Comparison of ENCODE assay signal across 16 cellular contexts in the genomic region with DNA sequence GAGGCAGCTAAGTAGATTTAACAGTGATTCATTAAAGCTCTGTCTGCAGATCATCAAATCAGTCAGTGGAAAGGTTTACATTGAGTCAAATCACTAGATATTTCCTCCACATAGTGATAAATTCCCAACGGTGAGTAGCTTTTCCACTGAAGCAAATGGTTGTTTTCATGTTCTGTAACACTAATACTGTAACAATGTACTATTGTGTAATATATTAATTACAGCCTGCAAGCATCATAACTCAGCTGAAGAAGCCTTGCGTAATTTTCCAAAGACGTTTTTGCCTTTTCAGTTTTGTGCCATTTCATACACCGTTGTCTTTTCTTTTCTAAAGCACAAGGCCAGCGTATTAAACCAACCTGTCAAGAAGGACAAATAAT. TPM values are rescaled to one million over a fixed set of nuclear protein-coding genes. Genes with fewer than 3 reads are reported as not detected.
DNase-seq lines count a peak whose midpoint lies in the region; ATAC-seq, FAIRE-seq and TF ChIP-seq lines count a peak whose summit lies in the region.
"Had no signal": no experiment of that assay in that cellular context is flagged by ENCODE, and none has a peak within 500 bp of the region (broad histone marks: within the 10 kb centered on the region; RNA-seq: fewer than 3 reads in every experiment).

No MANE protein-coding gene starts in this region.

- 14 to 18% methylated on average over 5 of the region's 5 CpGs for WGBS in body of pancreas, 2 donors

- peak; percentile 61 for DNase-seq in HS-5 (ENCODE audit: low read depth)
- DNase-seq in body of pancreas: no peak
- no peak for DNase-seq in left lobe of liver (ENCODE audit: low spot score)
- DNase-seq in hepatic stellate cell (ENCODE audit: low spot score): no peak
- DNase-seq: activated CD4-positive, CD25-positive, alpha-beta regulatory T cell; BE2C; DND-41; NCI-H1436; stimulated activated CD4-positive, alpha-beta T cell treated with anti-CD3 and anti-CD28 coated beads, Interleukin-15, amount 100 ng/mL, for 24 hours had no signal

- FAIRE-seq in islet of Langerhans (lab: Jason Lieb, UNC): peak; percentile 85

- no peak overlapping the region for H2AFZ ChIP-seq in ACC112 (ENCODE audit: low read length, unreplicated experiment)

- H3K4me3 ChIP-seq in ACC112 (ENCODE audit: low read depth, low read length) (peak overlapping the region; percentile 31; the same call in 1 of the 2 replicates), body of pancreas (no peak overlapping the region)
- H3K4me3 ChIP-seq: HAP-1, heart left ventricle, SK-N-MC had no signal

- no peak for TF ChIP-seq CTCF in body of pancreas (IDR thresholded peaks at IDR 0.05)

- peak; percentile 31 for ATAC-seq in body of pancreas
- ATAC-seq in HG02610 (IDR thresholded peaks at IDR 0.05; ENCODE audit: unreplicated experiment): no peak
- ATAC-seq in GM19397 (IDR thresholded peaks at IDR 0.05; ENCODE audit: unreplicated experiment): no peak
- no peak for ATAC-seq in left lobe of liver

- H3K79me2 ChIP-seq in ACC112 (ENCODE audit: control insufficient read depth, insufficient read depth, low read length, unreplicated experiment): no peaks in the 10 kb centered on the region

- peaks cover 32% of the 10 kb centered on the region for H3K4me1 ChIP-seq in ACC112 (ENCODE audit: control insufficient read depth, insufficient read depth, low read length, unreplicated experiment)
- H3K4me1 ChIP-seq in body of pancreas: peaks cover 18% of the 10 kb centered on the region
- H3K4me1 ChIP-seq: BE2C, HAP-1 had no signal

- no peak for TF ChIP-seq POLR2A in body of pancreas (IDR thresholded peaks at IDR 0.05)

- H3K36me3 ChIP-seq in ACC112 (ENCODE audit: insufficient read depth, low read length) (no peaks in the 10 kb centered on the region), body of pancreas (replicated peaks in 1 of 2; ENCODE audit: insufficient read depth in 1 of 2, low read depth in 2 of 2) (no peaks in the 10 kb centered on the region)
- H3K36me3 ChIP-seq: BE2C, HAP-1, heart left ventricle had no signal

- intact Hi-C loops in body of pancreas (cut with DNase I): no loop called here

- H3K9me3 ChIP-seq in body of pancreas: no peaks in the 10 kb centered on the region
- H3K9me3 ChIP-seq: BE2C, HAP-1, heart left ventricle had no signal

- H3K27ac ChIP-seq in ACC112 (ENCODE audit: low read depth, low read length) (peak overlapping the region; percentile 63), body of pancreas (peak overlapping the region in 1 of 4 donors; percentile 9)
- H3K27ac ChIP-seq: SK-N-MC had no signal

- H3K27me3 ChIP-seq in ACC112 (ENCODE audit: insufficient read depth, low read length) (no peaks in the 10 kb centered on the region), body of pancreas (no peaks in the 10 kb centered on the region)
- H3K27me3 ChIP-seq: BE2C had no signal

RNA-seq across cellular contexts. Expression of a gene that starts 16.9 kb away (rescaled TPM):
- total RNA-seq in body of pancreas (1 to 10 TPM; 5.2 to 7.9 TPM), left lobe of liver (3.9 TPM)
